18 cellular contexts compared by ENCODE assay signal in the genomic region with DNA sequence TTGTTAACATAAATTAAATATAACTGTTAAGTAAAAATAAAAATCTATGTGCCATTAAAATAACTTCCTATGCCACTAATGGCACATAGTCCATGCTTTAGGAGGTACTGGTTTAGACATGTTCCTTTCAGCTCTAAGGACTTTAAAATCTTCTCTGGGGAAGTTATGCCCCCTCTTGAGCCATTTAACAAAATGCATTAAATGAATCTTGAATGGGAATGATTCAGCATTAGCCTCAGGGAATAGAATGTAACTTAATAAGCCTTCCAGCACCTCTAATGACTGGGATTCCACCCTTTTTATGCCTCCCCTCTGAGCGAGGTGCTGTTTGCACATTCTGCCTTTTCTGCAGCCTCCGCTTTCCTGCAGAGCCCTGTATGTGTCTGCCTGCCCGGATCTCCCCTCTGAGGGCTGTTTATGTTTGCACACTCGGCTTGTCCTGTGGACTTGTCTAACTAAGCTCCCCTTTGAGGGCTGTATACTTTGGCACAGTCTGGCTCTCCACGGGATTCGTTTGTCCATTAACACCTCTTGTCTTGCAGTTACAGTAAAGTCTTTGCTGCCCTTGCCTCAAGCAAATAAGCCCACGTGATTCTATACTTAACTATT.
DNase-seq lines count a peak whose midpoint lies in the region; ATAC-seq, FAIRE-seq and TF ChIP-seq lines count a peak whose summit lies in the region.
"Had no signal": no experiment of that assay in that cellular context is flagged by ENCODE, and none has a peak within 500 bp of the region (broad histone marks: within the 10 kb centered on the region; RNA-seq: fewer than 3 reads in every experiment).

No MANE protein-coding gene starts in this region.

- no peaks in the 10 kb centered on the region for H4K20me1 ChIP-seq in HepG2 (ENCODE audit: insufficient read depth, low read length)

- H3K4me3 ChIP-seq in HepG2 (replicated peaks in 1 of 3; ENCODE audit: insufficient read depth in 1 of 3, low read depth in 2 of 3, low read length in 3 of 3) (no peak overlapping the region), right lobe of liver (no peak overlapping the region)
- H3K4me3 ChIP-seq: coronary artery, lung, sigmoid colon, upper lobe of left lung had no signal

- peak; percentile 68 for ATAC-seq in HepG2
- ATAC-seq in right lobe of liver: no peak
- no peak for ATAC-seq in HG02610 (IDR thresholded peaks at IDR 0.05; ENCODE audit: unreplicated experiment)

- TF ChIP-seq POLR2A in HepG2 (IDR thresholded peaks at IDR 0.05; ENCODE audit: insufficient read depth in 1 of 2, low read depth in 2 of 2, low read length in 2 of 2) (no peak), right lobe of liver (IDR thresholded peaks at IDR 0.05) (no peak)

- no peak overlapping the region for H3K27ac ChIP-seq in HepG2 (ENCODE audit: extremely low read length, insufficient read depth, low read length)
- H3K27ac ChIP-seq in right lobe of liver: no peak overlapping the region
- H3K27ac ChIP-seq: coronary artery, sigmoid colon, upper lobe of left lung had no signal

- no peak for FAIRE-seq in HepG2 (lab: Jason Lieb, UNC)
- FAIRE-seq: A204.1 had no signal

- TF ChIP-seq CTCF in HepG2 (CRISPR knock-in tag; IDR thresholded peaks at IDR 0.05): no peak
- TF ChIP-seq CTCF in right lobe of liver (IDR thresholded peaks at IDR 0.05): no peak
- no peak for TF ChIP-seq CTCF in CD14-positive monocyte (IDR thresholded peaks at IDR 0.05)

- no peak for DNase-seq in HepG2 (ENCODE audit: low spot score)
- no peak for DNase-seq in right lobe of liver
- peak; percentile 88 for DNase-seq in NCI-H345 treated with DMSO at 0.1 percent for 48 hours (lab: John Stamatoyannopoulos, UW; ENCODE audit: unreplicated experiment)
- DNase-seq in fibroblast of gingiva (ENCODE audit: low read depth): peak; percentile 17
- no peak for DNase-seq in CD14-positive monocyte (ENCODE audit: low spot score)
- DNase-seq in effector CD8-positive, alpha-beta T cell (lab: John Stamatoyannopoulos, UW): no peak
- DNase-seq in DMS79 treated with DMSO at 0.1 percent for 48 hours (lab: John Stamatoyannopoulos, UW): no peak
- DNase-seq: activated gamma-delta T cell; anterior cingulate cortex; NCI-H1694; sigmoid colon; stimulated activated CD4-positive, alpha-beta T cell treated with anti-CD3 and anti-CD28 coated beads, Interleukin-4, amount 100 ng/mL, for 4 hours; upper lobe of left lung had no signal

- H3K9me3 ChIP-seq in HepG2 (ENCODE audit: low read length) (no peaks in the 10 kb centered on the region), right lobe of liver (no peaks in the 10 kb centered on the region)
- H3K9me3 ChIP-seq: sigmoid colon, upper lobe of left lung had no signal

- H3K4me3 Mint-ChIP-seq in CD14-positive monocyte: no peak overlapping the region
- H3K4me3 Mint-ChIP-seq: neural crest cell had no signal

- H3K27me3 ChIP-seq in HepG2 (ENCODE audit: control insufficient read depth in 1 of 2, insufficient read depth in 2 of 2, low read length in 2 of 2) (no peaks in the 10 kb centered on the region; a peak in 1 of 5 replicates), right lobe of liver (no peaks in the 10 kb centered on the region)
- H3K27me3 ChIP-seq: sigmoid colon, upper lobe of left lung had no signal

- in situ Hi-C loops in HepG2 (cut with HindIII; ENCODE audit: extremely low pct_ligation_motif_present, low pct_unique_long_range_greater_than_20kb): no loop called here

- CTCF ChIA-PET in HepG2 (lab: Yijun Ruan, JAX; ENCODE audit: low intra/inter-chr PET ratio, low total read pairs): no interaction called here

- H3K27me3 Mint-ChIP-seq in CD14-positive monocyte (ENCODE audit: low read depth in 3 of 3): peaks cover 3 to 8% (median 4%) of the 10 kb centered on the region in 3 donors

- intact Hi-C loops in HepG2 (cut with micrococcal nuclease; ENCODE audit: unreplicated experiment): no loop called here
- intact Hi-C loops in right lobe of liver (cut with DNase I): no loop called here
- intact Hi-C loops in CD14-positive monocyte (cut with micrococcal nuclease): no loop called here

- no peaks in the 10 kb centered on the region for H3K79me2 ChIP-seq in HepG2 (ENCODE audit: insufficient read depth, low read length)

- H3K4me1 Mint-ChIP-seq in CD14-positive monocyte: no peaks in the 10 kb centered on the region

- TF ChIP-seq EP300 in HepG2 (IDR thresholded peaks at IDR 0.05; ENCODE audit: low read depth in 2 of 2, low read length in 2 of 2) (no peak), HepG2 (CRISPR knock-in tag; IDR thresholded peaks at IDR 0.05; ENCODE audit: borderline replicate concordance) (no peak)

- BruUV-seq in HepG2 (replicated peaks; lab: Mats Ljungman, UMichigan): no TSS peak

- H2AFZ ChIP-seq in HepG2 (ENCODE audit: low read length): no peak overlapping the region

- 6% methylated on average over 7 of the region's 7 CpGs for WGBS in HepG2 (ENCODE audit: low lambda C conversion rate)
- 16% methylated on average over 7 of the region's 7 CpGs for WGBS in right lobe of liver (ENCODE audit: insufficient coverage, low coverage, low lambda C conversion rate, missing lambda C conversion rate)

- H3K4me1 ChIP-seq in HepG2 (ENCODE audit: insufficient read depth, low read length) (no peaks in the 10 kb centered on the region), right lobe of liver (no peaks in the 10 kb centered on the region)
- H3K4me1 ChIP-seq: upper lobe of left lung had no signal

- peaks cover 0 to 2% (median 0%) of the 10 kb centered on the region in 7 donors for H3K9me3 Mint-ChIP-seq in CD14-positive monocyte
- H3K9me3 Mint-ChIP-seq: neural crest cell had no signal

- TF ChIP-seq RAD21 in HepG2 (CRISPR knock-in tag; IDR thresholded peaks at IDR 0.05): no peak

- peak overlapping the region in 1 of 7 donors; percentile 38 for H3K27ac Mint-ChIP-seq in CD14-positive monocyte

- no peak overlapping the region for H3K9ac ChIP-seq in HepG2 (ENCODE audit: insufficient read depth, low read depth, low read length)

- no peaks in the 10 kb centered on the region for H3K36me3 Mint-ChIP-seq in CD14-positive monocyte

- H3K36me3 ChIP-seq in HepG2 (replicated peaks in 1 of 2; ENCODE audit: control insufficient read depth in 1 of 2, insufficient read depth in 2 of 2, low read length in 2 of 2) (no peaks in the 10 kb centered on the region), right lobe of liver (no peaks in the 10 kb centered on the region)
- H3K36me3 ChIP-seq: sigmoid colon, upper lobe of left lung had no signal

- H3K4me2 ChIP-seq in HepG2 (ENCODE audit: low read depth, low read length): no peak overlapping the region

- POLR2A ChIA-PET in HepG2 (lab: Yijun Ruan, JAX): no interaction called here

TF ChIP-seq in HepG2, 621 proteins besides CTCF, POLR2A, EP300 and RAD21:
- TF ChIP-seq ZNF773 (CRISPR knock-in tag; IDR thresholded peaks at IDR 0.05; ENCODE audit: borderline replicate concordance): no peak
- no peak for TF ChIP-seq ZNF543 (CRISPR knock-in tag; IDR thresholded peaks at IDR 0.05)
- no peak for TF ChIP-seq KDM5A (IDR thresholded peaks at IDR 0.05; ENCODE audit: borderline replicate concordance, low read length)

Comparison
In these comparisons a context has a peak if more than half of its experiments do, and no peak if none do; other contexts are left out.
1. DNase-seq: peak in NCI-H345 treated with DMSO at 0.1 percent for 48 hours (single experiment) and fibroblast of gingiva (single experiment); none in HepG2 (single experiment), right lobe of liver (0 of 3), CD14-positive monocyte (single experiment), effector CD8-positive, alpha-beta T cell (single experiment) and DMS79 treated with DMSO at 0.1 percent for 48 hours (single experiment).